Comparison of ENCODE assay signal across 8 cellular contexts in genomic region chr12:48197967-48198618, GRCh38. TPM values are rescaled to one million over a fixed set of nuclear protein-coding genes. Genes with fewer than 3 reads are reported as not detected.
A peak's percentile ranks its signal among the peaks of the same experiment; 100 is the strongest.
DNase-seq lines count a peak whose midpoint lies in the region; ATAC-seq and TF ChIP-seq lines count a peak whose summit lies in the region.

No MANE protein-coding gene starts in this region.

- DNase-seq in COLO668 (lab: John Stamatoyannopoulos, UW; ENCODE audit: unreplicated experiment), result peak; percentile 91
- DNase-seq in HPDE6-E6E7 (ENCODE audit: extremely low spot score), result peak; percentile 97
- DNase-seq in RWPE1 (ENCODE audit: low spot score), result peak; percentile 94
- DNase-seq in activated effector memory CD4-positive, alpha-beta T cell treated with Interleukin-2 at 50 U/mL for 16 hours, result peak; percentile 83
- peak; percentile 88 for DNase-seq in fibroblast of villous mesenchyme (ENCODE audit: low read depth)
- peak; percentile 88 for DNase-seq in neural crest cell (ENCODE audit: low read depth, low spot score)
- DNase-seq in stimulated activated naive CD8-positive, alpha-beta T cell treated with anti-CD3 and anti-CD28 coated beads, Interleukin-15, amount 100 ng/mL, for 72 hours, result peak; percentile 87 to 94

- H3K36me3 Mint-ChIP-seq in neural crest cell (ENCODE audit: low read depth), result peaks cover 15% of the 10 kb centered on the region

- peaks cover 10% of the 10 kb centered on the region for H3K4me1 Mint-ChIP-seq in neural crest cell
- peaks cover 36% of the 10 kb centered on the region for H3K4me1 Mint-ChIP-seq in stimulated activated naive CD8-positive, alpha-beta T cell treated with anti-CD3 and anti-CD28 coated beads, Interleukin-15, amount 100 ng/mL, for 72 hours

- peak overlapping the region; percentile 83 for H3K27ac ChIP-seq in RWPE1

- TF ChIP-seq CTCF in RWPE1 (conservative IDR thresholded peaks at IDR 0.05; ENCODE audit: low read depth) (no peak), fibroblast of villous mesenchyme (IDR thresholded peaks at IDR 0.05; ENCODE audit: insufficient read depth, low read depth, low read length) (no peak), neural crest cell (conservative IDR thresholded peaks at IDR 0.05) (no peak)

- POLR2A ChIA-PET in RWPE1 (lab: Yijun Ruan, JAX; ENCODE audit: low non-redundant PET), result interaction anchor here (0.8 kb wide), 1 partner anchor 152 kb away, joined by 6 read pairs; no protein-coding TSS in a partner anchor

- H3K4me3 Mint-ChIP-seq in neural crest cell, result peak overlapping the region; percentile 89
- H3K4me3 Mint-ChIP-seq in stimulated activated naive CD8-positive, alpha-beta T cell treated with anti-CD3 and anti-CD28 coated beads, Interleukin-15, amount 100 ng/mL, for 72 hours, result peak overlapping the region; percentile 76 to 96

- H3K9me3 Mint-ChIP-seq in neural crest cell, result peaks cover 17% of the 10 kb centered on the region
- H3K9me3 Mint-ChIP-seq in stimulated activated naive CD8-positive, alpha-beta T cell treated with anti-CD3 and anti-CD28 coated beads, Interleukin-15, amount 100 ng/mL, for 72 hours, result peaks cover 17 to 22% of the 10 kb centered on the region in 2 donors

- H3K27ac Mint-ChIP-seq in neural crest cell (ENCODE audit: unreplicated experiment), result peak overlapping the region; percentile 98
- H3K27ac Mint-ChIP-seq in stimulated activated naive CD8-positive, alpha-beta T cell treated with anti-CD3 and anti-CD28 coated beads, Interleukin-15, amount 100 ng/mL, for 72 hours, result peak overlapping the region; percentile 99

- CTCF ChIA-PET in RWPE1 (lab: Yijun Ruan, JAX), result interaction anchor here (0.6 to 1.3 kb wide), 5 partner anchors 22 to 1512 kb away, joined by 3 to 9 read pairs (median 3); partner anchors contain the start of gene PFKM

- ATAC-seq in GM19467 (IDR thresholded peaks at IDR 0.05; ENCODE audit: unreplicated experiment), result peak; percentile 99
- peak; percentile 99 for ATAC-seq in stimulated activated naive CD8-positive, alpha-beta T cell treated with anti-CD3 and anti-CD28 coated beads, Interleukin-15, amount 100 ng/mL, for 72 hours

- peaks cover 15% of the 10 kb centered on the region for H3K27me3 Mint-ChIP-seq in neural crest cell (ENCODE audit: low read depth)
- peaks cover 20% of the 10 kb centered on the region for H3K27me3 Mint-ChIP-seq in stimulated activated naive CD8-positive, alpha-beta T cell treated with anti-CD3 and anti-CD28 coated beads, Interleukin-15, amount 100 ng/mL, for 72 hours

- H3K4me3 ChIP-seq in fibroblast of villous mesenchyme (ENCODE audit: low read depth, low read length), result peak overlapping the region; percentile 65

RNA-seq across cellular contexts. Expression of gene OR10AD1, which starts 5.0 kb away (rescaled TPM):
- total RNA-seq in fibroblast of villous mesenchyme (not detected in 2 replicates), neural crest cell (not detected in 2 replicates)

RNA-seq across cellular contexts. Expression of gene CCDC184, which starts 14.6 kb away (rescaled TPM):
- total RNA-seq in fibroblast of villous mesenchyme (0.32 and 0.43 TPM in 2 replicates), neural crest cell (12.6 and 12.8 TPM in 2 replicates)

RNA-seq across cellular contexts. Expression of gene ASB8, which starts 40.8 kb away (rescaled TPM):
- total RNA-seq in fibroblast of villous mesenchyme (23.7 and 27.4 TPM in 2 replicates), neural crest cell (21.5 and 21.7 TPM in 2 replicates)

Comparison
In these comparisons a context has a peak if more than half of its experiments do, and no peak if none do; other contexts are left out.
1. Peak in every context shown above with its lines: DNase-seq, ATAC-seq, H3K4me3 ChIP-seq and H3K27ac ChIP-seq.